Comparison of ENCODE assay signal across 9 cellular contexts in genomic region chr3:176430244-176430893, GRCh38.
DNase-seq lines count a peak whose midpoint lies in the region; ATAC-seq and TF ChIP-seq lines count a peak whose summit lies in the region.
"Had no signal": no experiment of that assay in that cellular context is flagged by ENCODE, and none has a peak within 500 bp of the region (broad histone marks: within the 10 kb centered on the region; RNA-seq: fewer than 3 reads in every experiment).

No MANE protein-coding gene starts in this region.

- no peak overlapping the region for H3K4me3 Mint-ChIP-seq in mesothelial cell of epicardium

- H3K9me3 Mint-ChIP-seq in mesothelial cell of epicardium = no peaks in the 10 kb centered on the region

- peaks cover 3% of the 10 kb centered on the region for H3K27me3 Mint-ChIP-seq in mesothelial cell of epicardium (ENCODE audit: low read depth)

- peaks cover 29% of the 10 kb centered on the region for H3K4me1 Mint-ChIP-seq in mesothelial cell of epicardium

- peak; percentile 52 for TF ChIP-seq CTCF in HFF-Myc (IDR thresholded peaks at IDR 0.05; ENCODE audit: low read depth, low read length, missing control alignments)
- peak; percentile 57 for TF ChIP-seq CTCF in mesothelial cell of epicardium (IDR thresholded peaks at IDR 0.05; ENCODE audit: unreplicated experiment)

- H3K27ac Mint-ChIP-seq in mesothelial cell of epicardium = no peak overlapping the region

- H3K36me3 Mint-ChIP-seq in mesothelial cell of epicardium = no peaks in the 10 kb centered on the region

- no peak overlapping the region for H3K4me3 ChIP-seq in HFF-Myc (replicated peaks; ENCODE audit: low read depth, low read length)
- H3K4me3 ChIP-seq: SJSA1 had no signal

- no peak for ATAC-seq in HG02973 (IDR thresholded peaks at IDR 0.05; ENCODE audit: unreplicated experiment)

- DNase-seq in DMS53 treated with DMSO at 0.1 percent for 48 hours (lab: John Stamatoyannopoulos, UW; ENCODE audit: unreplicated experiment) (peak; percentile 32), HFF-Myc (ENCODE audit: extremely low read depth, low read depth) (peak; percentile 47), NCI-H524 (lab: John Stamatoyannopoulos, UW) (peak; percentile 13 to 74), cerebellar cortex (ENCODE audit: low spot score) (peak; percentile 56), mesothelial cell of epicardium (ENCODE audit: low spot score in 2 of 2, unreplicated experiment in 2 of 2) (no peak)
- no peak for DNase-seq in central memory CD4-positive, alpha-beta T cell
- DNase-seq in activated T-cell treated with anti-CD3 and anti-CD28 coated beads, Interleukin-2, amount 50 U/mL, for 48 hours = no peak

Comparison
In these comparisons a context has a peak if more than half of its experiments do, and no peak if none do; other contexts are left out.
1. DNase-seq: peak in DMS53 treated with DMSO at 0.1 percent for 48 hours (single experiment), HFF-Myc (single experiment), NCI-H524 (2 of 2) and cerebellar cortex (single experiment); none in mesothelial cell of epicardium (0 of 2), central memory CD4-positive, alpha-beta T cell (single experiment) and activated T-cell treated with anti-CD3 and anti-CD28 coated beads, Interleukin-2, amount 50 U/mL, for 48 hours (0 of 2).